In genomic region chr1:7885513-7886298, GRCh38 we compare ENCODE assay signal across 8 cellular contexts. TPM values are rescaled to one million over a fixed set of nuclear protein-coding genes. Genes with fewer than 3 reads are reported as not detected.
DNase-seq lines count a peak whose midpoint lies in the region; ATAC-seq, FAIRE-seq and TF ChIP-seq lines count a peak whose summit lies in the region.

No MANE protein-coding gene starts in this region.

- no peak for ATAC-seq in HG03196 (IDR thresholded peaks at IDR 0.05; ENCODE audit: unreplicated experiment)
- no peak for ATAC-seq in left lobe of liver

- DNase-seq in GM13976 (ENCODE audit: low spot score) (peak; percentile 43), NCI-H526 treated with DMSO at 0.1 percent for 48 hours (lab: John Stamatoyannopoulos, UW) (peak; percentile 49), ecto neural progenitor cell (ENCODE audit: low spot score) (peak; percentile 66), H54 (ENCODE audit: insufficient read length, low spot score) (no peak), NCI-H1930 (lab: John Stamatoyannopoulos, UW) (no peak), left lobe of liver (ENCODE audit: low spot score) (no peak)
- DNase-seq in stimulated activated CD4-positive, alpha-beta T cell treated with anti-CD3 and anti-CD28 coated beads, Interleukin-12 subunit alpha, Interleukin-12 subunit beta, amount 100 ng/mL, for 4 hours, result peak; percentile 3

- no peak for FAIRE-seq in H54 (lab: Jason Lieb, UNC)

- TF ChIP-seq POLR2A in H54 (IDR thresholded peaks at IDR 0.05; ENCODE audit: low read depth, low read length), result no peak

- in situ Hi-C loops in GM13976 (cut with MboI; ENCODE audit: low sequenced_read_pairs, unreplicated experiment), result no loop called here

- no peak for TF ChIP-seq CTCF in GM13976 (IDR thresholded peaks at IDR 0.05; ENCODE audit: borderline replicate concordance, control extremely low read depth, extremely low read depth, insufficient read depth, missing control alignments)

RNA-seq across cellular contexts. Expression of gene UTS2, which starts 32.8 kb away (rescaled TPM):
- total RNA-seq in left lobe of liver, result not detected

RNA-seq across cellular contexts. Expression of gene TNFRSF9, which starts 54.9 kb away (rescaled TPM):
- total RNA-seq in left lobe of liver, result 0.03 TPM

Comparison
In these comparisons a context has a peak if more than half of its experiments do, and no peak if none do; other contexts are left out.
1. DNase-seq: peak in GM13976 (single experiment), NCI-H526 treated with DMSO at 0.1 percent for 48 hours (single experiment), ecto neural progenitor cell (single experiment) and stimulated activated CD4-positive, alpha-beta T cell treated with anti-CD3 and anti-CD28 coated beads, Interleukin-12 subunit alpha, Interleukin-12 subunit beta, amount 100 ng/mL, for 4 hours (single experiment); none in H54 (single experiment), NCI-H1930 (0 of 2) and left lobe of liver (single experiment).